20 cellular contexts compared by ENCODE assay signal in the genomic region with DNA sequence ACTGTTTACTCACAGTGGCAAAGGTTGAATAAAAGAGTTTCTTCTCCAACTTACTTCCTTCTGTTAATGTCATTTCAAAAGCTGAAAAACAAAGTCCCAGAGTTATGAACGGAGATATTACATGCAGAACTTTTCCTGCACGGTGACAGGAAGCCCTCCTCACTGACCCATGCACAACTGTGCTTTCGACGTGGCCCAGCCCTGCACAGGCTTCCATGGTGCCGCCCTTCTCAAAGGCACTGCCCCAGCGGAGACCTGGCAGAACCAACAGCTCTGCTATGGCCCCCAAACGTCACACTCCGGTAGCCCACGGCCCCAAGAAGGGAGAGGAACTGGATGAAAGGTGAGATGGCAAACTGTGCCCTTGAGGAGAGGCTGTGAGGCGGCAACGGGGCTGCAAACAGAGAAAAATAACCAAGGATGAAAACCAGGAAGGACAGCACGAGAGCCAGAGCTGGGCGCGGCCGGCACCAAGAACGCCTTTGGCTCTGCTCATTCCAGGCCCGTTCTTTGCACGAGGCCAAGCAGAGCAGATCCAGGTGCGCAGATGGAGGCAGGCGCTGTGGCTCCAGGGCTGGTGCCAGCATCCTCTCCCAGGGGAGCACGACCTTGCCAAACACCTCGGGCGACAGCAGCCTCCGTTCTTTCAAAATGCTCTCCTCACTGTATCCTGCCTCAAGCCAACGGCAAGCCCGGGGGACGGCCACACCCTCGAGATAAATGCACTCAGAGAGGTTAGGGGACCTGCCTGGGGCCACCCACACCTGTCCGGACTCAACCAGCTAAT. TPM values are rescaled to one million over a fixed set of nuclear protein-coding genes. Genes with fewer than 3 reads are reported as not detected.
DNase-seq lines count a peak whose midpoint lies in the region; ATAC-seq, FAIRE-seq and TF ChIP-seq lines count a peak whose summit lies in the region.
"Had no signal": no experiment of that assay in that cellular context is flagged by ENCODE, and none has a peak within 500 bp of the region (broad histone marks: within the 10 kb centered on the region; RNA-seq: fewer than 3 reads in every experiment).

No MANE protein-coding gene starts in this region.

- peak; percentile 46 for DNase-seq in BE2C
- peak; percentile 71 for DNase-seq in NCI-H1092 treated with DMSO at 0.1 percent for 48 hours (lab: John Stamatoyannopoulos, UW)
- peak in 1 of 2 donors; percentile 43 for DNase-seq in left colon
- DNase-seq in CD8-positive, alpha-beta memory T cell = no peak
- no peak for DNase-seq in HTR-8/SVneo (ENCODE audit: insufficient read length, low spot score)
- no peak for DNase-seq in adrenal gland
- DNase-seq: activated CD4-positive, alpha-beta T cell treated with anti-CD3 and anti-CD28 coated beads for 48 hours; amniotic stem cell; CD8-positive, alpha-beta T cell; EL; H7; NCI-H524 treated with DMSO at 0.1 percent for 48 hours; SHP77; stimulated activated CD4-positive, alpha-beta T cell treated with anti-CD3 and anti-CD28 coated beads, Interleukin-15, amount 100 ng/mL, for 24 hours had no signal

- peak overlapping the region in 2 of 8 donors; percentile 54 to 56 for H3K27ac Mint-ChIP-seq in CD8-positive, alpha-beta memory T cell
- H3K27ac Mint-ChIP-seq: CD8-positive, alpha-beta T cell had no signal

- H3K4me3 Mint-ChIP-seq in CD8-positive, alpha-beta memory T cell = no peak overlapping the region
- H3K4me3 Mint-ChIP-seq: CD8-positive, alpha-beta T cell had no signal

- H3K27me3 ChIP-seq in BE2C (no peaks in the 10 kb centered on the region), adrenal gland (no peaks in the 10 kb centered on the region)
- H3K27me3 ChIP-seq in CD8-positive, alpha-beta memory T cell (ENCODE audit: insufficient read depth, low read length, poor library complexity, severe bottlenecking) = no peaks in the 10 kb centered on the region
- H3K27me3 ChIP-seq: cardiac muscle cell, esophagus muscularis mucosa had no signal

- WGBS in adrenal gland, 4 donors = 86 to 94% (median 90%) methylated on average over 29 of the region's 29 CpGs

- peak; percentile 78 for ATAC-seq in left colon
- ATAC-seq in HG03442 (IDR thresholded peaks at IDR 0.05; ENCODE audit: unreplicated experiment) = no peak
- ATAC-seq: CD8-positive, alpha-beta T cell had no signal

- FAIRE-seq in HTR-8/SVneo (lab: Jason Lieb, UNC) = no peak

- H3K36me3 ChIP-seq in BE2C = peaks cover 19% of the 10 kb centered on the region
- H3K36me3 ChIP-seq in CD8-positive, alpha-beta memory T cell (ENCODE audit: insufficient read depth, low read length) = peaks cover 10% of the 10 kb centered on the region
- H3K36me3 ChIP-seq in adrenal gland (replicated peaks in 1 of 2) = peaks cover 0 to 65% of the 10 kb centered on the region in 2 donors

- H3K36me3 Mint-ChIP-seq in CD8-positive, alpha-beta memory T cell = peaks cover 6 to 61% (median 8%) of the 10 kb centered on the region in 3 donors

- CTCF ChIA-PET in CD8-positive, alpha-beta memory T cell (lab: Charles Lee) = no interaction called here

- H3K4me1 ChIP-seq in BE2C (peaks cover 4% of the 10 kb centered on the region), adrenal gland (replicated peaks in 1 of 2) (no peaks in the 10 kb centered on the region)
- H3K4me1 ChIP-seq in CD8-positive, alpha-beta memory T cell (ENCODE audit: insufficient read depth, low read length) = no peaks in the 10 kb centered on the region

- H3K9me3 ChIP-seq in BE2C = no peaks in the 10 kb centered on the region
- no peaks in the 10 kb centered on the region for H3K9me3 ChIP-seq in CD8-positive, alpha-beta memory T cell (ENCODE audit: low read length)
- no peaks in the 10 kb centered on the region for H3K9me3 ChIP-seq in adrenal gland (replicated peaks in 1 of 3)
- H3K9me3 ChIP-seq: esophagus muscularis mucosa, thoracic aorta had no signal

- no peak overlapping the region for H3K4me3 ChIP-seq in BE2C (ENCODE audit: low read depth, low read length)
- H3K4me3 ChIP-seq in CD8-positive, alpha-beta memory T cell (ENCODE audit: low read length) = no peak overlapping the region
- no peak overlapping the region for H3K4me3 ChIP-seq in adrenal gland
- H3K4me3 ChIP-seq: cardiac muscle cell, esophagus muscularis mucosa, thoracic aorta had no signal

- H3K9me3 Mint-ChIP-seq in CD8-positive, alpha-beta memory T cell = no peaks in the 10 kb centered on the region
- H3K9me3 Mint-ChIP-seq: CD8-positive, alpha-beta T cell had no signal

- intact Hi-C loops in left colon (cut with DNase I, micrococcal nuclease) (no loop called here), adrenal gland (cut with DNase I) (no loop called here)

- H3K27ac ChIP-seq in VCaP = peak overlapping the region; percentile 49
- no peak overlapping the region for H3K27ac ChIP-seq in CD8-positive, alpha-beta memory T cell (ENCODE audit: low read depth, low read length)
- no peak overlapping the region for H3K27ac ChIP-seq in adrenal gland
- H3K27ac ChIP-seq: cardiac muscle cell, esophagus muscularis mucosa, thoracic aorta had no signal

- POLR2A ChIA-PET in CD8-positive, alpha-beta memory T cell (lab: Charles Lee) = no interaction called here

- peaks cover 6 to 25% (median 24%) of the 10 kb centered on the region in 3 donors for H3K4me1 Mint-ChIP-seq in CD8-positive, alpha-beta memory T cell

- TF ChIP-seq POLR2A in adrenal gland (IDR thresholded peaks at IDR 0.05) = no peak

- TF ChIP-seq CTCF in BE2C (IDR thresholded peaks at IDR 0.05; ENCODE audit: low read depth, low read length) (no peak), VCaP (conservative IDR thresholded peaks at IDR 0.05) (no peak), adrenal gland (IDR thresholded peaks at IDR 0.05) (no peak)

- no peaks in the 10 kb centered on the region for H3K27me3 Mint-ChIP-seq in CD8-positive, alpha-beta memory T cell

RNA-seq across cellular contexts. Expression of gene FUOM, which starts 7.0 kb away (rescaled TPM):
- 30.6 TPM for polyA plus RNA-seq in BE2C (2012; ENCODE audit: insufficient read depth, insufficient read length, low read depth)
- total RNA-seq in left colon (10 to 100 TPM; 25.5 to 28.7 TPM), adrenal gland (10 to 100 TPM in 7 of 8 donors, 1 to 10 TPM in 1; 6.9 to 47.9 (median 15.8) TPM)
- 10 to 100 TPM; 34.6 to 39.8 TPM for total RNA-seq in CD8-positive, alpha-beta memory T cell
- 22.9 TPM for polyA plus RNA-seq in CD8-positive, alpha-beta memory T cell
- polyA plus RNA-seq in adrenal gland = 10 to 100 TPM in 2 of 3 donors, 1 to 10 TPM in 1; 4.8 to 35.7 (median 22.6) TPM

RNA-seq across cellular contexts. Expression of gene ECHS1, which starts 8.3 kb away (rescaled TPM):
- 102 TPM for polyA plus RNA-seq in BE2C (2012; ENCODE audit: insufficient read depth, insufficient read length, low read depth)
- 100 to 1,000 TPM; 173 to 205 TPM for total RNA-seq in left colon
- total RNA-seq in CD8-positive, alpha-beta memory T cell = 10 to 100 TPM; 74.7 to 76.3 TPM
- 103 TPM for polyA plus RNA-seq in CD8-positive, alpha-beta memory T cell
- 100 to 1,000 TPM; 133 to 280 (median 157) TPM for total RNA-seq in adrenal gland
- polyA plus RNA-seq in adrenal gland = 100 to 1,000 TPM in 2 of 3 donors, 10 to 100 TPM in 1; 74.4 to 126 (median 126) TPM

RNA-seq across cellular contexts. Expression of gene PAOX, which starts 14.2 kb away (rescaled TPM):
- 1.4 TPM for polyA plus RNA-seq in BE2C (2012; ENCODE audit: insufficient read depth, insufficient read length, low read depth)
- 10 to 100 TPM in 1 of 2 donors, 1 to 10 TPM in 1; 9.3 to 10.5 TPM for total RNA-seq in left colon
- 1 to 10 TPM; 6.4 to 6.7 TPM for total RNA-seq in CD8-positive, alpha-beta memory T cell
- 16.8 TPM for polyA plus RNA-seq in CD8-positive, alpha-beta memory T cell
- 10 to 100 TPM in 3 of 8 donors, 1 to 10 TPM in 5; 4.5 to 34.4 (median 7.7) TPM for total RNA-seq in adrenal gland
- polyA plus RNA-seq in adrenal gland = 10 to 100 TPM in 1 of 3 donors, 1 to 10 TPM in 2; 1.0 to 10.6 (median 5.5) TPM

RNA-seq across cellular contexts. Expression of gene PRAP1, which starts 17.7 kb away (rescaled TPM):
- 1.1 TPM for polyA plus RNA-seq in BE2C (2012; ENCODE audit: insufficient read depth, insufficient read length, low read depth)
- total RNA-seq in left colon (100 to 1,000 TPM in 1 of 2 donors, 10 to 100 TPM in 1; 48.3 to 244 TPM), adrenal gland (under 1 TPM in 1 of 8 donors, not detected in 7; 0.46 TPM)
- not detected for total RNA-seq in CD8-positive, alpha-beta memory T cell
- polyA plus RNA-seq in CD8-positive, alpha-beta memory T cell = not detected
- polyA plus RNA-seq in adrenal gland = under 1 TPM in 2 of 3 donors, not detected in 1; 0.44 to 0.88 TPM
- total RNA-seq: CD8-positive, alpha-beta T cell; esophagus muscularis mucosa; H7; renal cortical epithelial cell; thoracic aorta had no signal

RNA-seq across cellular contexts. Expression of gene CALY, which starts 28.1 kb away (rescaled TPM):
- 41.9 TPM for polyA plus RNA-seq in BE2C (2012; ENCODE audit: insufficient read depth, insufficient read length, low read depth)
- 1 to 10 TPM in 1 of 2 donors, under 1 TPM in 1; 0.43 to 1.6 TPM for total RNA-seq in left colon
- total RNA-seq in CD8-positive, alpha-beta memory T cell = 1 to 10 TPM in 1 of 2 experiments, under 1 TPM in 1; 0.92 to 1.3 TPM
- polyA plus RNA-seq in CD8-positive, alpha-beta memory T cell = 0.83 TPM
- 10 to 100 TPM in 2 of 8 donors, 1 to 10 TPM in 2, not detected in 4; 1.4 to 21.5 (median 12.4) TPM for total RNA-seq in adrenal gland
- 10 to 100 TPM in 2 of 3 donors, 1 to 10 TPM in 1; 6.0 to 30.7 (median 18.3) TPM for polyA plus RNA-seq in adrenal gland
- total RNA-seq: H7, renal cortical epithelial cell, thoracic aorta had no signal

Comparison
In these comparisons a context has a peak if more than half of its experiments do, and no peak if none do; other contexts are left out.
1. DNase-seq: peak in BE2C (single experiment) and NCI-H1092 treated with DMSO at 0.1 percent for 48 hours (single experiment); none in CD8-positive, alpha-beta memory T cell (0 of 5), HTR-8/SVneo (single experiment) and adrenal gland (0 of 7).